7 cellular contexts compared by ENCODE assay signal in genomic region chr14:18967134-18967533, GRCh38. TPM values are rescaled to one million over a fixed set of nuclear protein-coding genes. Genes with fewer than 3 reads are reported as not detected.
"Had no signal": no experiment of that assay in that cellular context is flagged by ENCODE, and none has a peak within 500 bp of the region (broad histone marks: within the 10 kb centered on the region; RNA-seq: fewer than 3 reads in every experiment).

TSS of gene POTEM (plus strand) at chr14:18967434. CDS start at chr14:18967486, 52 bp downstream.

RNA-seq across cellular contexts. Expression of gene POTEM, which starts in this region (rescaled TPM):
- total RNA-seq: GM23248, GM23338, H1, H4, H7, H9, HFFc6 had no signal
- polyA plus RNA-seq: GM23248, GM23338, H1 had no signal
